1 cellular context compared by ENCODE assay signal in genomic region chr12:62258231-62258630, GRCh38.
TF ChIP-seq lines count a peak whose summit lies in the region.

No MANE protein-coding gene starts in this region.

TF ChIP-seq in GM12878, 131 proteins besides CTCF, POLR2A, EP300 and RAD21:
- TF ChIP-seq KLF5 (IDR thresholded peaks at IDR 0.05; ENCODE audit: partially characterized antibody): no peak
- TF ChIP-seq ATF7 (IDR thresholded peaks at IDR 0.05; ENCODE audit: low read depth): no peak
- no peak for TF ChIP-seq TAF1 (IDR thresholded peaks at IDR 0.05; ENCODE audit: borderline replicate concordance, low read depth, low read length)
- TF ChIP-seq ZNF384 (IDR thresholded peaks at IDR 0.05; ENCODE audit: borderline replicate concordance, low read depth, low read length): no peak
- TF ChIP-seq NRF1 (conservative IDR thresholded peaks at IDR 0.05; ENCODE audit: low read depth, low read length): no peak
- no peak for TF ChIP-seq MXI1 (IDR thresholded peaks at IDR 0.05; ENCODE audit: low read depth, low read length)
- no peak for TF ChIP-seq NR2C1 (IDR thresholded peaks at IDR 0.05)
- TF ChIP-seq POU2F2 (IDR thresholded peaks at IDR 0.05; ENCODE audit: borderline replicate concordance, low read depth, low read length): no peak
- TF ChIP-seq MTA2 (IDR thresholded peaks at IDR 0.05; ENCODE audit: low read depth): no peak
